Comparison of ENCODE assay signal across 15 cellular contexts in genomic region chr1:203009185-203009584, GRCh38. TPM values are rescaled to one million over a fixed set of nuclear protein-coding genes. Genes with fewer than 3 reads are reported as not detected.
DNase-seq lines count a peak whose midpoint lies in the region; TF ChIP-seq lines count a peak whose summit lies in the region.
"Had no signal": no experiment of that assay in that cellular context is flagged by ENCODE, and none has a peak within 500 bp of the region (broad histone marks: within the 10 kb centered on the region; RNA-seq: fewer than 3 reads in every experiment).

No MANE protein-coding gene starts in this region.

- no peak for TF ChIP-seq POLR2A in Peyer's patch (IDR thresholded peaks at IDR 0.05)

- H3K27me3 ChIP-seq in Karpas-422 (ENCODE audit: low read length) = no peaks in the 10 kb centered on the region
- no peaks in the 10 kb centered on the region for H3K27me3 ChIP-seq in adipocyte (replicated peaks; ENCODE audit: control insufficient read depth, insufficient read depth, low read length)
- no peaks in the 10 kb centered on the region for H3K27me3 ChIP-seq in neural cell (ENCODE audit: insufficient read depth, low read depth, low read length)
- H3K27me3 ChIP-seq in Peyer's patch = no peaks in the 10 kb centered on the region
- H3K27me3 ChIP-seq: tibial artery had no signal

- no peak for TF ChIP-seq RAD21 in neural cell (conservative IDR thresholded peaks at IDR 0.05)

- H2AFZ ChIP-seq in Karpas-422 (ENCODE audit: low read length) = no peak overlapping the region
- no peak overlapping the region for H2AFZ ChIP-seq in neural cell (ENCODE audit: low read depth, low read length)

- H3K9me2 ChIP-seq in Karpas-422 (replicated peaks; ENCODE audit: insufficient read depth, low read length) = no peaks in the 10 kb centered on the region
- no peaks in the 10 kb centered on the region for H3K9me2 ChIP-seq in neural cell (ENCODE audit: insufficient read depth, low read length)

- H3K9me3 ChIP-seq in Karpas-422 (ENCODE audit: low read length) (no peaks in the 10 kb centered on the region), adipocyte (ENCODE audit: control insufficient read depth, low read length) (no peaks in the 10 kb centered on the region), neural cell (ENCODE audit: low read length) (no peaks in the 10 kb centered on the region), Peyer's patch (no peaks in the 10 kb centered on the region)
- H3K9me3 ChIP-seq: tibial artery had no signal

- intact Hi-C loops in Calu3 (cut with micrococcal nuclease; ENCODE audit: unreplicated experiment) = no loop called here

- peaks cover 26% of the 10 kb centered on the region for H3K4me1 Mint-ChIP-seq in Calu3 (ENCODE audit: low read depth, unreplicated experiment)

- no peak for TF ChIP-seq EP300 in neural cell (conservative IDR thresholded peaks at IDR 0.05; ENCODE audit: poor library complexity, severe bottlenecking)

- TF ChIP-seq CTCF in Calu3 (IDR thresholded peaks at IDR 0.05; ENCODE audit: unreplicated experiment) (no peak), neural cell (IDR thresholded peaks at IDR 0.05; ENCODE audit: poor library complexity, severe bottlenecking) (no peak), Peyer's patch (IDR thresholded peaks at IDR 0.05) (no peak)

- H3K79me2 ChIP-seq in Karpas-422 (ENCODE audit: low read length) = peaks cover 61% of the 10 kb centered on the region
- peaks cover 22% of the 10 kb centered on the region for H3K79me2 ChIP-seq in neural cell (replicated peaks; ENCODE audit: insufficient read depth, low read length)

- H3K4me1 ChIP-seq in Karpas-422 (ENCODE audit: low read length) (peaks cover 32% of the 10 kb centered on the region), adipocyte (ENCODE audit: control insufficient read depth, insufficient read depth, low read length) (peaks cover 13% of the 10 kb centered on the region), Peyer's patch (peaks cover 0 to 25% (median 0%) of the 10 kb centered on the region in 4 donors)

- H3K4me3 Mint-ChIP-seq in Calu3 (ENCODE audit: low read depth, unreplicated experiment) = peak overlapping the region; percentile 91

- CTCF ChIA-PET in Calu3 (lab: Charles Lee) = no interaction called here

- H4K20me1 ChIP-seq in Karpas-422 (ENCODE audit: insufficient read depth, low read depth, low read length) (0 out of 2 replicates have a peak, but pooled peaks cover 3% of the 10 kb centered on the region), neural cell (ENCODE audit: insufficient read depth) (no peaks in the 10 kb centered on the region)

- no TSS peak for BruUV-seq in Calu3 (replicated peaks; lab: Mats Ljungman, UMichigan)

- H3K9me3 Mint-ChIP-seq in Calu3 (ENCODE audit: low read depth, unreplicated experiment) = no peaks in the 10 kb centered on the region
- H3K9me3 Mint-ChIP-seq: CD8-positive, alpha-beta T cell had no signal

- H3K36me3 ChIP-seq in Karpas-422 (ENCODE audit: insufficient read depth, low read length) = peaks cover 38% of the 10 kb centered on the region
- H3K36me3 ChIP-seq in adipocyte (ENCODE audit: control insufficient read depth, insufficient read depth, low read length, severe bottlenecking) = peaks cover 52% of the 10 kb centered on the region
- peaks cover 15% of the 10 kb centered on the region for H3K36me3 ChIP-seq in neural cell (ENCODE audit: insufficient read depth, low read length)
- H3K36me3 ChIP-seq in Peyer's patch = peaks cover 0 to 52% (median 0%) of the 10 kb centered on the region in 3 donors

- no peak overlapping the region for H3K27ac ChIP-seq in Karpas-422 (ENCODE audit: low read length)
- H3K27ac ChIP-seq in neural cell (ENCODE audit: low read length) = no peak overlapping the region
- H3K27ac ChIP-seq in Peyer's patch = no peak overlapping the region

- H3K9ac ChIP-seq in Karpas-422 (ENCODE audit: low read length) = 0 out of 2 replicates have a peak overlapping the region, but pooled peaks have one; percentile 94
- H3K9ac ChIP-seq in adipocyte (ENCODE audit: low read length) = peak overlapping the region; percentile 98
- no peak overlapping the region for H3K9ac ChIP-seq in neural cell (ENCODE audit: low read length)

- H3K27me3 Mint-ChIP-seq in Calu3 (ENCODE audit: unreplicated experiment) = no peaks in the 10 kb centered on the region

- DNase-seq in Calu3 (no peak), Karpas-422 (no peak), adipocyte (ENCODE audit: low read depth) (no peak), GM19240 (ENCODE audit: insufficient read length, low spot score) (no peak), Peyer's patch (no peak)
- no peak for DNase-seq in stimulated activated CD4-positive, alpha-beta T cell treated with anti-CD3 and anti-CD28 coated beads, Interleukin-4, amount 100 ng/mL, for 4 hours
- DNase-seq: activated naive CD4-positive, alpha-beta T cell treated with anti-CD3 and anti-CD28 coated beads, Interleukin-2, amount 50 U/mL, for 16 hours; CD8-positive, alpha-beta T cell; cerebellar nuclear complex; foreskin melanocyte; mesendoderm; NCI-H2081 treated with DMSO at 0.1 percent for 48 hours; posterior cingulate gyrus; tibial artery had no signal

- peak overlapping the region; percentile 96 for H3K4me2 ChIP-seq in Karpas-422 (ENCODE audit: low read depth, low read length, poor library complexity, severe bottlenecking)
- no peak overlapping the region for H3K4me2 ChIP-seq in neural cell (ENCODE audit: low read length)

- peaks cover 59% of the 10 kb centered on the region for H3K36me3 Mint-ChIP-seq in Calu3 (ENCODE audit: insufficient read depth, unreplicated experiment)

- H3K4me3 ChIP-seq in Karpas-422 (ENCODE audit: low read length) = no peak overlapping the region
- no peak overlapping the region for H3K4me3 ChIP-seq in adipocyte (ENCODE audit: low read length)
- peak overlapping the region; percentile 84 for H3K4me3 ChIP-seq in neural cell (ENCODE audit: low read length)
- H3K4me3 ChIP-seq in Peyer's patch = no peak overlapping the region

- no peaks in the 10 kb centered on the region for H3F3A ChIP-seq in neural cell (ENCODE audit: insufficient read depth, low read length, poor library complexity, severe bottlenecking)

- no peak overlapping the region for H3K27ac Mint-ChIP-seq in Calu3 (ENCODE audit: unreplicated experiment)

TF ChIP-seq in neural cell, 6 proteins besides CTCF, POLR2A, EP300 and RAD21:
- TF ChIP-seq EZH2 (IDR thresholded peaks at IDR 0.05; ENCODE audit: borderline replicate concordance, insufficient read depth, low read length, poor library complexity, severe bottlenecking) (no peak), POLR2AphosphoS5 (IDR thresholded peaks at IDR 0.05) (no peak), SMC3 (conservative IDR thresholded peaks at IDR 0.05; ENCODE audit: poor library complexity) (no peak), REST (IDR thresholded peaks at IDR 0.05; ENCODE audit: borderline replicate concordance) (no peak), MXI1 (conservative IDR thresholded peaks at IDR 0.05; ENCODE audit: poor library complexity, severe bottlenecking) (no peak), TAF1 (IDR thresholded peaks at IDR 0.05; ENCODE audit: low read depth) (no peak)

RNA-seq across cellular contexts. Expression of gene TMEM183A, which starts 2.0 kb away (rescaled TPM):
- total RNA-seq in Calu3 (2022) (77.7 and 84.4 TPM in 2 replicates), Peyer's patch (10 to 100 TPM; 65.4 to 91.6 (median 80.4) TPM)
- 65.3 and 81.0 TPM in 2 replicates for total RNA-seq in Karpas-422 (2014; rRNA removed; shearing (Covaris generic); ENCODE audit: low replicate concordance)
- polyA plus RNA-seq in neural cell = 234 and 237 TPM in 2 replicates
- polyA minus RNA-seq in neural cell = 165 TPM in 2 replicates

RNA-seq across cellular contexts. Expression of gene PPFIA4, which starts 17.1 kb away (rescaled TPM):
- total RNA-seq in Calu3 (2022) (0.12 and 0.83 TPM in 2 replicates), Peyer's patch (1 to 10 TPM in 2 of 4 donors, under 1 TPM in 1, not detected in 1; 0.54 to 1.8 (median 1.7) TPM)
- 0.04 TPM in 1 of 2 replicates, not detected in the other for total RNA-seq in Karpas-422 (2014; rRNA removed; shearing (Covaris generic); ENCODE audit: low replicate concordance)
- polyA plus RNA-seq in neural cell = 1.6 and 4.0 TPM in 2 replicates
- polyA minus RNA-seq in neural cell = 2.9 and 3.6 TPM in 2 replicates

RNA-seq across cellular contexts. Expression of gene CYB5R1, which starts 42.1 kb away (rescaled TPM):
- total RNA-seq in Calu3 (2022) (57.1 and 65.4 TPM in 2 replicates), Peyer's patch (10 to 100 TPM; 11.6 to 20.8 (median 18.1) TPM)
- total RNA-seq in Karpas-422 (2014; rRNA removed; shearing (Covaris generic); ENCODE audit: low replicate concordance) = 27.1 and 28.2 TPM in 2 replicates
- 62.9 and 65.6 TPM in 2 replicates for polyA plus RNA-seq in neural cell
- 27.4 and 30.9 TPM in 2 replicates for polyA minus RNA-seq in neural cell

RNA-seq across cellular contexts. Expression of gene ADIPOR1, which starts 51.1 kb away (rescaled TPM):
- total RNA-seq in Calu3 (2022) = 102 and 104 TPM in 2 replicates
- 88.2 and 123 TPM in 2 replicates for total RNA-seq in Karpas-422 (2014; rRNA removed; shearing (Covaris generic); ENCODE audit: low replicate concordance)
- 69.6 and 72.3 TPM in 2 replicates for polyA plus RNA-seq in neural cell
- polyA minus RNA-seq in neural cell = 64.5 and 66.9 TPM in 2 replicates
- total RNA-seq in Peyer's patch = 10 to 100 TPM; 33.8 to 80.8 (median 66.9) TPM
